8 cellular contexts compared by ENCODE assay signal in genomic region chr1:23098463-23099170, GRCh38.
DNase-seq lines count a peak whose midpoint lies in the region; ATAC-seq and TF ChIP-seq lines count a peak whose summit lies in the region.

No MANE protein-coding gene starts in this region.

- no peak overlapping the region for H3K27ac ChIP-seq in neural progenitor cell
- peak overlapping the region in 1 of 4 donors; percentile 2 for H3K27ac ChIP-seq in tibial nerve

- no peak overlapping the region for H3K9ac ChIP-seq in neural progenitor cell

- H3K4me1 ChIP-seq in neural progenitor cell: peaks cover 17% of the 10 kb centered on the region
- peaks cover 0 to 57% (median 35%) of the 10 kb centered on the region in 4 donors for H3K4me1 ChIP-seq in tibial nerve

- DNase-seq in DMS114 treated with DMSO at 0.1 percent for 48 hours (lab: John Stamatoyannopoulos, UW; ENCODE audit: unreplicated experiment) (peak; percentile 72), LHCN-M2 (ENCODE audit: low read depth) (peak; percentile 73), RPMI7951 (ENCODE audit: low read depth) (peak; percentile 75), fibroblast of the aortic adventitia (ENCODE audit: low read depth) (peak; percentile 89), neural progenitor cell (ENCODE audit: low spot score) (peak; percentile 82), tibial nerve (ENCODE audit: low spot score in 2 of 2) (peak; percentile 43 to 68)
- peak; percentile 20 to 46 for DNase-seq in activated T-helper 1 cell treated with anti-CD3 and anti-CD28 coated beads, Interleukin-2, amount 50 U/mL, for 16 hours (ENCODE audit: low read depth in 1 of 2, low spot score in 1 of 2)

- no peak overlapping the region for H2AFZ ChIP-seq in neural progenitor cell (replicated peaks)

- H3F3A ChIP-seq in neural progenitor cell (ENCODE audit: low read depth): peaks cover 6% of the 10 kb centered on the region

- H3K27me3 ChIP-seq in neural progenitor cell: no peaks in the 10 kb centered on the region
- no peaks in the 10 kb centered on the region for H3K27me3 ChIP-seq in tibial nerve

- H3K27ac Mint-ChIP-seq in neural progenitor cell: no peak overlapping the region

- peaks cover 13% of the 10 kb centered on the region for H3K4me1 Mint-ChIP-seq in neural progenitor cell

- no peaks in the 10 kb centered on the region for H3K9me3 Mint-ChIP-seq in neural progenitor cell

- H3K4me3 ChIP-seq in fibroblast of the aortic adventitia (ENCODE audit: low read depth, low read length) (peak overlapping the region; percentile 3), neural progenitor cell (no peak overlapping the region), tibial nerve (no peak overlapping the region)

- peaks cover 57% of the 10 kb centered on the region for H4K20me1 ChIP-seq in neural progenitor cell (ENCODE audit: low read depth)

- ATAC-seq in GM19023 (IDR thresholded peaks at IDR 0.05; ENCODE audit: unreplicated experiment): no peak

- no peak for TF ChIP-seq POLR2A in tibial nerve (IDR thresholded peaks at IDR 0.05)

- H3K4me3 Mint-ChIP-seq in neural progenitor cell: no peak overlapping the region

- H3K36me3 ChIP-seq in neural progenitor cell: no peaks in the 10 kb centered on the region
- peaks cover 0 to 8% (median 0%) of the 10 kb centered on the region in 3 donors for H3K36me3 ChIP-seq in tibial nerve

- H3K36me3 Mint-ChIP-seq in neural progenitor cell: peaks cover 21% of the 10 kb centered on the region

- whole genome bisulfite sequencing in tibial nerve, 2 donors: 37 to 41% methylated on average over 12 of the region's 12 CpGs

- no peaks in the 10 kb centered on the region for H3K9me3 ChIP-seq in neural progenitor cell (ENCODE audit: low read depth)
- H3K9me3 ChIP-seq in tibial nerve: no peaks in the 10 kb centered on the region

- peak in 1 of 2 donors; percentile 38 for TF ChIP-seq EP300 in tibial nerve (IDR thresholded peaks at IDR 0.05)

- no peaks in the 10 kb centered on the region for H3K27me3 Mint-ChIP-seq in neural progenitor cell (ENCODE audit: insufficient read depth, low read depth)

- TF ChIP-seq CTCF in fibroblast of the aortic adventitia (IDR thresholded peaks at IDR 0.05; ENCODE audit: insufficient read depth, low read length) (peak; percentile 97), neural progenitor cell (IDR thresholded peaks at IDR 0.05) (peak; percentile 85), tibial nerve (IDR thresholded peaks at IDR 0.05) (peak; percentile 86 to 95 (median 87))

- no peak overlapping the region for H3K4me2 ChIP-seq in neural progenitor cell

- H3K79me2 ChIP-seq in neural progenitor cell (ENCODE audit: low read depth): peaks cover 56% of the 10 kb centered on the region

Comparison
In these comparisons a context has a peak if more than half of its experiments do, and no peak if none do; other contexts are left out.
1. DNase-seq: peak in every context shown above with its lines; median percentile 89 in fibroblast of the aortic adventitia; 82 in neural progenitor cell; 75 in RPMI7951; 73 in LHCN-M2; 72 in DMS114 treated with DMSO at 0.1 percent for 48 hours; 56 in tibial nerve; 33 in activated T-helper 1 cell treated with anti-CD3 and anti-CD28 coated beads, Interleukin-2, amount 50 U/mL, for 16 hours.